Comparison of ENCODE assay signal across 18 cellular contexts in the genomic region with DNA sequence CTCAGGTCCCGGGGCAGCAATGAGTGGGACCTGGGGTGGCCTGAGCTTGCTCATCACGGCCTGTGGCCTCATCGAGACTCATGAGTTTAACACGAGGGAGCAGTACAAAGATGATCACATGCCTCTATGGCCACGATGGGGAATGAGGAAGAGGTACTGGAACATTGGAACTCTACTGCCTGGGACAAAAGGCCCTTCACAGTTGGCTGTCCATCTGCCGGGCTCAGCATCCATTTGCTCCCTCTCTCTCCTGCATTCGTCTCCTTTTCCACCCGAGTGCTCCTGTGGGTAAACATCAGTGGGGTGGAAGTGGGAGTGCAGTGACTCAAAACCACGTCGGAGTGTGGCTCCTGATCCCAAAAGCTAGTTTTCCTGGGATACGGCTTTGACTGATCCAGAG.
A peak's percentile ranks its signal among the peaks of the same experiment; 100 is the strongest.
DNase-seq lines count a peak whose midpoint lies in the region; ATAC-seq and TF ChIP-seq lines count a peak whose summit lies in the region.
"Had no signal": no experiment of that assay in that cellular context is flagged by ENCODE, and none has a peak within 500 bp of the region (broad histone marks: within the 10 kb centered on the region; RNA-seq: fewer than 3 reads in every experiment).

No MANE protein-coding gene starts in this region.

- H3K4me2 ChIP-seq in PC-3 (ENCODE audit: low read length) (peak overlapping the region; percentile 50; the same call in 1 of the 2 replicates), mesendoderm (ENCODE audit: low read length) (no peak overlapping the region)
- H3K4me2 ChIP-seq: BLaER1, GM23338 had no signal

- no peak overlapping the region for H3K23ac ChIP-seq in mesendoderm (ENCODE audit: low read length)

- no CpG with 5 or more reads among the region's 11 CpGs for WGBS in mesendoderm (ENCODE audit: extremely low coverage, insufficient coverage, low lambda C conversion rate)

- H2BK120ac ChIP-seq in mesendoderm (ENCODE audit: low read depth, low read length) = no peak overlapping the region

- H2AK5ac ChIP-seq in mesendoderm (ENCODE audit: low read length) = peak overlapping the region; percentile 64

- no peaks in the 10 kb centered on the region for H3K9me3 ChIP-seq in PC-3 (ENCODE audit: low read length)

- H3K27me3 Mint-ChIP-seq in activated T-cell treated with anti-CD3 and anti-CD28 coated beads, Interleukin-2, amount 50 U/mL, for 24 hours = peaks cover 4% of the 10 kb centered on the region

- H3K4me3 Mint-ChIP-seq in activated T-cell treated with anti-CD3 and anti-CD28 coated beads, Interleukin-2, amount 50 U/mL, for 24 hours = no peak overlapping the region
- H3K4me3 Mint-ChIP-seq: CD14-positive monocyte; CD4-positive, alpha-beta memory T cell; GM23338; HFFc6 had no signal

- H3K27ac ChIP-seq in PC-3 (ENCODE audit: low read length) = no peak overlapping the region
- H3K27ac ChIP-seq in mesendoderm (ENCODE audit: low read depth, low read length) = no peak overlapping the region
- H3K27ac ChIP-seq: BLaER1 had no signal

- peaks cover 21% of the 10 kb centered on the region for H3K4me1 ChIP-seq in PC-3 (ENCODE audit: insufficient read depth, low read length)
- peaks cover 15% of the 10 kb centered on the region for H3K4me1 ChIP-seq in mesendoderm (ENCODE audit: control insufficient read depth, low read depth, low read length)

- POLR2A ChIA-PET in PC-3 (lab: Charles Lee; ENCODE audit: unreplicated experiment) = no interaction called here

- H3K4me3 ChIP-seq in PC-3 (ENCODE audit: low read length) (no peak overlapping the region), mesendoderm (ENCODE audit: low read length) (no peak overlapping the region)
- H3K4me3 ChIP-seq: BLaER1, GM23338 had no signal

- CTCF ChIA-PET in PC-3 (lab: Charles Lee) = interaction anchor here (0.6 kb wide), 1 partner anchor 25 kb away, joined by 3 read pairs; no protein-coding TSS in a partner anchor

- BruUV-seq in PC-3 (replicated peaks; lab: Mats Ljungman, UMichigan) = no TSS peak

- H3K4me1 Mint-ChIP-seq in activated T-cell treated with anti-CD3 and anti-CD28 coated beads, Interleukin-2, amount 50 U/mL, for 24 hours (ENCODE audit: low read depth) = no peaks in the 10 kb centered on the region
- H3K4me1 Mint-ChIP-seq: CD4-positive, alpha-beta memory T cell had no signal

- H3K27ac Mint-ChIP-seq in activated T-cell treated with anti-CD3 and anti-CD28 coated beads, Interleukin-2, amount 50 U/mL, for 24 hours = no peak overlapping the region
- H3K27ac Mint-ChIP-seq: CD14-positive monocyte; CD4-positive, alpha-beta memory T cell; GM23338; HFFc6 had no signal

- no peak overlapping the region for H2AFZ ChIP-seq in PC-3 (ENCODE audit: low read length)
- H2AFZ ChIP-seq: GM23338 had no signal

- H4K20me1 ChIP-seq in PC-3 (ENCODE audit: low read length) = no peaks in the 10 kb centered on the region
- H4K20me1 ChIP-seq: BLaER1 had no signal

- H3K9ac ChIP-seq in PC-3 (ENCODE audit: low read length) (no peak overlapping the region), mesendoderm (ENCODE audit: low read length) (no peak overlapping the region)
- H3K9ac ChIP-seq: BLaER1 had no signal

- H2BK5ac ChIP-seq in mesendoderm (ENCODE audit: low read length) = peak overlapping the region; percentile 58

- H4K8ac ChIP-seq in mesendoderm (ENCODE audit: low read depth, low read length) = no peak overlapping the region

- H3K79me2 ChIP-seq in PC-3 (ENCODE audit: low read length) (no peaks in the 10 kb centered on the region), mesendoderm (ENCODE audit: control insufficient read depth, insufficient read depth, low read length) (no peaks in the 10 kb centered on the region)

- H3K36me3 ChIP-seq in PC-3 (ENCODE audit: low read depth, low read length) = no peaks in the 10 kb centered on the region
- no peaks in the 10 kb centered on the region for H3K36me3 ChIP-seq in mesendoderm (ENCODE audit: control insufficient read depth, insufficient read depth, low read length)
- H3K36me3 ChIP-seq: BLaER1 had no signal

- no peaks in the 10 kb centered on the region for H3K9me2 ChIP-seq in PC-3 (replicated peaks; ENCODE audit: low read length)

- no peak for ATAC-seq in PC-3
- no peak for ATAC-seq in GM18520 (IDR thresholded peaks at IDR 0.05; ENCODE audit: unreplicated experiment)
- ATAC-seq: GM23338, HCT116 had no signal

- no peaks in the 10 kb centered on the region for H3F3A ChIP-seq in PC-3 (ENCODE audit: low read length, unreplicated experiment)

- no peaks in the 10 kb centered on the region for H3K36me3 Mint-ChIP-seq in activated T-cell treated with anti-CD3 and anti-CD28 coated beads, Interleukin-2, amount 50 U/mL, for 24 hours (ENCODE audit: low read depth)
- H3K36me3 Mint-ChIP-seq: CD14-positive monocyte; CD4-positive, alpha-beta memory T cell had no signal

- H3K9me3 Mint-ChIP-seq in activated T-cell treated with anti-CD3 and anti-CD28 coated beads, Interleukin-2, amount 50 U/mL, for 24 hours = peaks cover 7% of the 10 kb centered on the region
- H3K9me3 Mint-ChIP-seq: GM23338 had no signal

- H3K18ac ChIP-seq in mesendoderm (ENCODE audit: low read length) = peak overlapping the region; percentile 64

- H3K27me3 ChIP-seq in PC-3 (ENCODE audit: low read length) = no peaks in the 10 kb centered on the region
- H3K27me3 ChIP-seq in mesendoderm (ENCODE audit: insufficient read depth, low read length, poor library complexity) = no peaks in the 10 kb centered on the region
- H3K27me3 ChIP-seq: BLaER1 had no signal

- H3K4ac ChIP-seq in mesendoderm (ENCODE audit: low read depth, low read length) = peak overlapping the region; percentile 84

- no peak for DNase-seq in PC-3
- peak; percentile 62 for DNase-seq in cerebellum (ENCODE audit: low spot score)
- no peak for DNase-seq in mesendoderm
- no peak for DNase-seq in effector CD4-positive, alpha-beta T cell
- no peak for DNase-seq in UCSD-AML1 (lab: John Stamatoyannopoulos, UW; ENCODE audit: unreplicated experiment)
- DNase-seq in activated T-cell treated with anti-CD3 and anti-CD28 coated beads, Interleukin-2, amount 50 U/mL, for 24 hours = no peak
- DNase-seq: 8988T; CD4-positive, alpha-beta memory T cell; DMS153; DMS79; GF-D8; H7; HFFc6 had no signal

- H3K56ac ChIP-seq in mesendoderm (ENCODE audit: low read length) = peak overlapping the region; percentile 17

- peaks cover 9% of the 10 kb centered on the region for H3K79me1 ChIP-seq in mesendoderm (ENCODE audit: low read length)

- TF ChIP-seq CTCF in PC-3 (conservative IDR thresholded peaks at IDR 0.05; ENCODE audit: low read depth, low read length) = no peak

- H2BK15ac ChIP-seq in mesendoderm (replicated peaks; ENCODE audit: low read depth) = no peak overlapping the region

- intact Hi-C loops in PC-3 (cut with micrococcal nuclease) = no loop called here

- H4K5ac ChIP-seq in mesendoderm (ENCODE audit: low read length) = no peak overlapping the region
